Comparison of ENCODE assay signal across 13 cellular contexts in the genomic region with DNA sequence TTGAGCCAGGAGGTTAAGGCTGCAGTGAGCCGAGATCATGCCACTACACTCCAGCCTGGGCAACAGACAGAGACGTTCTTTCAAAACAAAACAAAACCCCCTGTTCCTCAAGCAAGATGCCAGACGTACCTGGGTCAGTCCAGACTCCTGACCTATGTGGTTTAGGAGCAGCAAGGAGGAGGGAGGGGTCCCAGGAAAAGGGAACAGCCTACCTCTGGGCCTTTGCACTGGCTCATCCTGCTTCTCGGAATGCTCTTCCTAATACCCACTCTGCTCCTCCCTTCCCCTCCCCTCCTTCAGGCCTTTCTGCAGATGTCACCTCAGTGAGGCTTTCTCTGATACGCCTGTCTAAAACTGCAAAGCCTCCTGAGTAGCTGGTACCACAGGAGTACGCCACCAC. TPM values are rescaled to one million over a fixed set of nuclear protein-coding genes. Genes with fewer than 3 reads are reported as not detected.
DNase-seq lines count a peak whose midpoint lies in the region; ATAC-seq and TF ChIP-seq lines count a peak whose summit lies in the region.
"Had no signal": no experiment of that assay in that cellular context is flagged by ENCODE, and none has a peak within 500 bp of the region (broad histone marks: within the 10 kb centered on the region; RNA-seq: fewer than 3 reads in every experiment).

No MANE protein-coding gene starts in this region.

- peaks cover 60% of the 10 kb centered on the region for H3K4me1 ChIP-seq in OCI-LY1 (ENCODE audit: insufficient read depth, low read length, severe bottlenecking)
- H3K4me1 ChIP-seq in uterus, result peaks cover 0 to 4% of the 10 kb centered on the region in 2 donors

- H3K27me3 ChIP-seq in OCI-LY1 (ENCODE audit: insufficient read depth, low read length), result no peaks in the 10 kb centered on the region
- H3K27me3 ChIP-seq in uterus, result no peaks in the 10 kb centered on the region
- H3K27me3 ChIP-seq: right atrium auricular region, SJCRH30 had no signal

- TF ChIP-seq POLR2A in uterus (IDR thresholded peaks at IDR 0.05), result no peak

- TF ChIP-seq CTCF in OCI-LY1 (IDR thresholded peaks at IDR 0.05; ENCODE audit: low read length) (no peak), uterus (IDR thresholded peaks at IDR 0.05) (no peak)

- no peaks in the 10 kb centered on the region for H3K27me3 Mint-ChIP-seq in activated CD8-positive, alpha-beta memory T cell treated with anti-CD3 and anti-CD28 coated beads, Interleukin-2, amount 10 ng/mL, durations not matched to agents 7 days and 5 days
- H3K27me3 Mint-ChIP-seq in central memory CD8-positive, alpha-beta T cell, result no peaks in the 10 kb centered on the region

- no peaks in the 10 kb centered on the region for H3K79me2 ChIP-seq in OCI-LY1 (ENCODE audit: insufficient read depth, low read length)

- no peaks in the 10 kb centered on the region for H3K9me2 ChIP-seq in OCI-LY1 (ENCODE audit: low read depth, low read length)

- H4K20me1 ChIP-seq in OCI-LY1 (ENCODE audit: insufficient read depth, low read length), result no peaks in the 10 kb centered on the region

- ATAC-seq in activated CD8-positive, alpha-beta memory T cell treated with anti-CD3 and anti-CD28 coated beads, Interleukin-2, amount 10 ng/mL, durations not matched to agents 7 days and 5 days, result no peak
- ATAC-seq in central memory CD8-positive, alpha-beta T cell (replicated peaks; ENCODE audit: extremely low read depth, poor library complexity, severe bottlenecking), result no peak
- ATAC-seq in stimulated activated effector memory CD8-positive, alpha-beta T cell treated with anti-CD3 and anti-CD28 coated beads, Interleukin-12 subunit alpha, Interleukin-12 subunit beta, amount 100 ng/mL, for 72 hours, result no peak
- no peak for ATAC-seq in left cardiac atrium

- peak overlapping the region; percentile 92 for H3K4me2 ChIP-seq in OCI-LY1 (ENCODE audit: low read length)

- in situ Hi-C loops in ACHN (cut with HindIII; ENCODE audit: low pct_ligation_motif_present, low pct_unique_long_range_greater_than_20kb, low sequenced_read_pairs), result no loop called here

- intact Hi-C loops in left cardiac atrium (cut with DNase I), result no loop called here
- intact Hi-C loops in uterus (cut with DNase I; ENCODE audit: low total_unique reads), result no loop called here

- peaks cover 46% of the 10 kb centered on the region for H3K4me1 Mint-ChIP-seq in activated CD8-positive, alpha-beta memory T cell treated with anti-CD3 and anti-CD28 coated beads, Interleukin-2, amount 10 ng/mL, durations not matched to agents 7 days and 5 days
- peaks cover 40% of the 10 kb centered on the region for H3K4me1 Mint-ChIP-seq in central memory CD8-positive, alpha-beta T cell
- peaks cover 52% of the 10 kb centered on the region for H3K4me1 Mint-ChIP-seq in stimulated activated effector memory CD8-positive, alpha-beta T cell treated with anti-CD3 and anti-CD28 coated beads, Interleukin-12 subunit alpha, Interleukin-12 subunit beta, amount 100 ng/mL, for 72 hours

- H3K9ac ChIP-seq in OCI-LY1 (ENCODE audit: low read length), result peak overlapping the region; percentile 77; the same call in 1 of the 2 replicates

- DNase-seq in activated CD8-positive, alpha-beta memory T cell treated with anti-CD3 and anti-CD28 coated beads, Interleukin-2, amount 10 ng/mL, durations not matched to agents 7 days and 5 days, result no peak
- no peak for DNase-seq in activated CD8-positive, alpha-beta memory T cell treated with anti-CD3 and anti-CD28 coated beads, Interleukin-2, amount 50 U/mL, for 48 hours
- no peak for DNase-seq in central memory CD8-positive, alpha-beta T cell (ENCODE audit: low spot score in 2 of 2)
- DNase-seq in stimulated activated effector memory CD8-positive, alpha-beta T cell treated with anti-CD3 and anti-CD28 coated beads, Interleukin-12 subunit alpha, Interleukin-12 subunit beta, amount 100 ng/mL, for 72 hours (ENCODE audit: low spot score in 2 of 2), result no peak
- no peak for DNase-seq in left cardiac atrium
- no peak for DNase-seq in ACHN
- no peak for DNase-seq in uterus
- DNase-seq: cortex of kidney, NCI-H2107, nephron progenitor cell, SJCRH30 had no signal

- H2AFZ ChIP-seq in OCI-LY1 (ENCODE audit: low read length), result no peak overlapping the region

- H3K4me3 Mint-ChIP-seq in activated CD8-positive, alpha-beta memory T cell treated with anti-CD3 and anti-CD28 coated beads, Interleukin-2, amount 10 ng/mL, durations not matched to agents 7 days and 5 days, result peak overlapping the region; percentile 79
- peak overlapping the region; percentile 86 for H3K4me3 Mint-ChIP-seq in central memory CD8-positive, alpha-beta T cell
- H3K4me3 Mint-ChIP-seq in stimulated activated effector memory CD8-positive, alpha-beta T cell treated with anti-CD3 and anti-CD28 coated beads, Interleukin-12 subunit alpha, Interleukin-12 subunit beta, amount 100 ng/mL, for 72 hours, result peak overlapping the region; percentile 88

- H3F3A ChIP-seq in OCI-LY1 (ENCODE audit: insufficient read depth, low read length), result peaks cover 6% of the 10 kb centered on the region; the same call in 1 of the 2 replicates

- CTCF ChIA-PET in activated CD8-positive, alpha-beta memory T cell treated with anti-CD3 and anti-CD28 coated beads, Interleukin-2, amount 10 ng/mL, durations not matched to agents 7 days and 5 days (lab: Charles Lee), result interaction anchor here (0.8 to 4.1 kb wide), 16 partner anchors 8 to 466 kb away, joined by 3 to 24 read pairs (median 8); partner anchors contain the start of genes ACTN4, ECH1, FAM98C and MRPS12

- H3K9me3 ChIP-seq in OCI-LY1 (ENCODE audit: low read length) (no peaks in the 10 kb centered on the region), uterus (no peaks in the 10 kb centered on the region)
- H3K9me3 ChIP-seq: right atrium auricular region, SJCRH30 had no signal

- H3K27ac Mint-ChIP-seq in activated CD8-positive, alpha-beta memory T cell treated with anti-CD3 and anti-CD28 coated beads, Interleukin-2, amount 10 ng/mL, durations not matched to agents 7 days and 5 days, result peak overlapping the region; percentile 85
- no peak overlapping the region for H3K27ac Mint-ChIP-seq in central memory CD8-positive, alpha-beta T cell (ENCODE audit: low read depth)
- peak overlapping the region; percentile 90 for H3K27ac Mint-ChIP-seq in stimulated activated effector memory CD8-positive, alpha-beta T cell treated with anti-CD3 and anti-CD28 coated beads, Interleukin-12 subunit alpha, Interleukin-12 subunit beta, amount 100 ng/mL, for 72 hours
- H3K27ac Mint-ChIP-seq: nephron progenitor cell had no signal

- peaks cover 37% of the 10 kb centered on the region for H3K36me3 Mint-ChIP-seq in activated CD8-positive, alpha-beta memory T cell treated with anti-CD3 and anti-CD28 coated beads, Interleukin-2, amount 10 ng/mL, durations not matched to agents 7 days and 5 days
- H3K36me3 Mint-ChIP-seq in central memory CD8-positive, alpha-beta T cell (ENCODE audit: insufficient read depth), result peaks cover 33% of the 10 kb centered on the region
- H3K36me3 Mint-ChIP-seq in stimulated activated effector memory CD8-positive, alpha-beta T cell treated with anti-CD3 and anti-CD28 coated beads, Interleukin-12 subunit alpha, Interleukin-12 subunit beta, amount 100 ng/mL, for 72 hours, result peaks cover 88% of the 10 kb centered on the region

- no peaks in the 10 kb centered on the region for H3K9me3 Mint-ChIP-seq in activated CD8-positive, alpha-beta memory T cell treated with anti-CD3 and anti-CD28 coated beads, Interleukin-2, amount 10 ng/mL, durations not matched to agents 7 days and 5 days (ENCODE audit: low read depth)
- no peaks in the 10 kb centered on the region for H3K9me3 Mint-ChIP-seq in central memory CD8-positive, alpha-beta T cell
- no peaks in the 10 kb centered on the region for H3K9me3 Mint-ChIP-seq in stimulated activated effector memory CD8-positive, alpha-beta T cell treated with anti-CD3 and anti-CD28 coated beads, Interleukin-12 subunit alpha, Interleukin-12 subunit beta, amount 100 ng/mL, for 72 hours

- H3K36me3 ChIP-seq in OCI-LY1 (ENCODE audit: insufficient read depth, low read length) (0 out of 2 replicates have a peak, but pooled peaks cover 6% of the 10 kb centered on the region), uterus (no peaks in the 10 kb centered on the region)
- H3K36me3 ChIP-seq: right atrium auricular region, SJCRH30 had no signal

- H3K4me3 ChIP-seq in OCI-LY1 (ENCODE audit: low read depth, low read length, poor library complexity, severe bottlenecking) (peak overlapping the region; percentile 64), uterus (no peak overlapping the region)
- H3K4me3 ChIP-seq: SJCRH30 had no signal

- H3K27ac ChIP-seq in OCI-LY1 (ENCODE audit: low read depth, low read length, poor library complexity, severe bottlenecking) (peak overlapping the region; percentile 84), uterus (no peak overlapping the region)
- H3K27ac ChIP-seq: right atrium auricular region, SJCRH30 had no signal

RNA-seq across cellular contexts. Expression of gene RINL, which starts 9.5 kb away (rescaled TPM):
- 10 to 100 TPM; 80.1 to 81.0 TPM for total RNA-seq in activated CD8-positive, alpha-beta memory T cell treated with anti-CD3 and anti-CD28 coated beads, Interleukin-2, amount 10 ng/mL, durations not matched to agents 7 days and 5 days
- total RNA-seq in left cardiac atrium (1 to 10 TPM; 4.4 to 7.6 TPM), uterus (100 to 1,000 TPM in 1 of 4 donors, 1 to 10 TPM in 3; 3.3 to 308 (median 5.0) TPM)

RNA-seq across cellular contexts. Expression of gene HNRNPL, which starts 18.8 kb away (rescaled TPM):
- total RNA-seq in activated CD8-positive, alpha-beta memory T cell treated with anti-CD3 and anti-CD28 coated beads, Interleukin-2, amount 10 ng/mL, durations not matched to agents 7 days and 5 days, result 100 to 1,000 TPM; 479 to 611 TPM
- total RNA-seq in left cardiac atrium, result 100 to 1,000 TPM; 179 to 185 TPM
- 100 to 1,000 TPM in 2 of 4 donors, 10 to 100 TPM in 2; 65.8 to 353 (median 177) TPM for total RNA-seq in uterus

RNA-seq across cellular contexts. Expression of gene SIRT2, which starts 30.9 kb away (rescaled TPM):
- 10 to 100 TPM; 47.1 to 47.8 TPM for total RNA-seq in activated CD8-positive, alpha-beta memory T cell treated with anti-CD3 and anti-CD28 coated beads, Interleukin-2, amount 10 ng/mL, durations not matched to agents 7 days and 5 days
- total RNA-seq in left cardiac atrium, result 10 to 100 TPM; 63.3 to 92.1 TPM
- total RNA-seq in uterus, result 100 to 1,000 TPM in 2 of 4 donors, 10 to 100 TPM in 2; 46.0 to 171 (median 80.2) TPM

RNA-seq across cellular contexts. Expression of gene NFKBIB, which starts 31.2 kb away (rescaled TPM):
- total RNA-seq in activated CD8-positive, alpha-beta memory T cell treated with anti-CD3 and anti-CD28 coated beads, Interleukin-2, amount 10 ng/mL, durations not matched to agents 7 days and 5 days, result 10 to 100 TPM; 44.7 to 65.7 TPM
- total RNA-seq in left cardiac atrium (10 to 100 TPM; 17.9 to 23.0 TPM), uterus (10 to 100 TPM in 3 of 4 donors, 1 to 10 TPM in 1; 5.2 to 37.4 (median 19.4) TPM)

RNA-seq across cellular contexts. Expression of gene ECH1, which starts 37.0 kb away (rescaled TPM):
- total RNA-seq in activated CD8-positive, alpha-beta memory T cell treated with anti-CD3 and anti-CD28 coated beads, Interleukin-2, amount 10 ng/mL, durations not matched to agents 7 days and 5 days, result 100 to 1,000 TPM; 207 to 214 TPM
- total RNA-seq in left cardiac atrium (100 to 1,000 TPM; 449 to 630 TPM), uterus (100 to 1,000 TPM in 1 of 4 donors, 10 to 100 TPM in 3; 27.7 to 188 (median 70.3) TPM)
